ENCODE assay signal across 2 cellular contexts in genomic region chr5:133508314-133508713, GRCh38.
TF ChIP-seq lines count a peak whose summit lies in the region.

No MANE protein-coding gene starts in this region.

TF ChIP-seq in HepG2, 621 proteins besides CTCF, POLR2A, EP300 and RAD21 (continued from another document):
- TF ChIP-seq ATF7 (IDR thresholded peaks at IDR 0.05) (peak; percentile 40; the same call in 1 of the 2 replicates), ATF7 (CRISPR knock-in tag; IDR thresholded peaks at IDR 0.05) (no peak)

TF ChIP-seq in K562, 482 proteins besides CTCF, POLR2A, EP300 and RAD21 (continued from another document):
- TF ChIP-seq ZBTB11 (CRISPR knock-in tag; IDR thresholded peaks at IDR 0.05) (no peak), MEIS2 (IDR thresholded peaks at IDR 0.05; ENCODE audit: partially characterized antibody) (peak; percentile 12), MBD2 (IDR thresholded peaks at IDR 0.05; ENCODE audit: borderline replicate concordance, low read depth) (no peak), CREB1 (IDR thresholded peaks at IDR 0.05) (0 out of 2 replicates have a peak, but pooled peaks have one; percentile 27), CREB1 (CRISPR knock-in tag; IDR thresholded peaks at IDR 0.05) (no peak), PHB (CRISPR knock-in tag; IDR thresholded peaks at IDR 0.05) (no peak)
